8 cellular contexts compared by ENCODE assay signal in genomic region chr3:21894459-21895083, GRCh38.
DNase-seq lines count a peak whose midpoint lies in the region; ATAC-seq, FAIRE-seq and TF ChIP-seq lines count a peak whose summit lies in the region.

No MANE protein-coding gene starts in this region.

- TF ChIP-seq CTCF in GM06990 (IDR thresholded peaks at IDR 0.05; ENCODE audit: insufficient read depth, low read length, poor library complexity, severe bottlenecking) (peak; percentile 29), endothelial cell of umbilical vein (IDR thresholded peaks at IDR 0.05; ENCODE audit: extremely low read depth in 1 of 2, insufficient read depth in 1 of 2, low read depth in 1 of 2, low read length in 2 of 2) (peak in 1 of 2 donors; percentile 10), osteoblast (IDR thresholded peaks at IDR 0.05; ENCODE audit: extremely low read depth, low read depth, low read length) (peak; percentile 45)

- no TSS peak for BruUV-seq in endothelial cell of umbilical vein (replicated peaks; lab: Mats Ljungman, UMichigan)

- no peaks in the 10 kb centered on the region for H3K9me3 Mint-ChIP-seq in stimulated activated naive B cell treated with anti-CD40 and anti-IgM and Interleukin-4, amounts not matched to agents 10 μg/mL and 1 μg/mL and 100 μg/mL, for 72 hours

- no peaks in the 10 kb centered on the region for H3K4me1 Mint-ChIP-seq in stimulated activated naive B cell treated with anti-CD40 and anti-IgM and Interleukin-4, amounts not matched to agents 10 μg/mL and 1 μg/mL and 100 μg/mL, for 72 hours

- dilution Hi-C loops in endothelial cell of umbilical vein (cut with MboI; ENCODE audit: extremely low pct_ligation_motif_present, low sequenced_read_pairs): no loop called here

- no peak for ATAC-seq in stimulated activated naive B cell treated with anti-CD40 and anti-IgM and Interleukin-4, amounts not matched to agents 10 μg/mL and 1 μg/mL and 100 μg/mL, for 72 hours (replicated peaks)
- ATAC-seq in GM18873 (IDR thresholded peaks at IDR 0.05; ENCODE audit: low FRiP score, unreplicated experiment): no peak

- H3K27ac ChIP-seq in endothelial cell of umbilical vein (ENCODE audit: insufficient read depth, low read depth, low read length) (no peak overlapping the region), osteoblast (ENCODE audit: low read depth, low read length) (no peak overlapping the region)

- no peak overlapping the region for H3K27ac Mint-ChIP-seq in stimulated activated naive B cell treated with anti-CD40 and anti-IgM and Interleukin-4, amounts not matched to agents 10 μg/mL and 1 μg/mL and 100 μg/mL, for 72 hours

- DNase-seq in GM06990 (ENCODE audit: extremely low read depth, insufficient read length) (no peak), NT2/D1 (ENCODE audit: low read depth, low spot score) (peak; percentile 3), endothelial cell of umbilical vein (ENCODE audit: low read depth, low spot score) (peak; percentile 17), osteoblast (ENCODE audit: insufficient read length, low spot score, missing footprints) (peak; percentile 49), NOMO-1 treated with DMSO at 0.1 percent for 48 hours (lab: John Stamatoyannopoulos, UW; ENCODE audit: unreplicated experiment) (no peak)
- no peak for DNase-seq in effector CD8-positive, alpha-beta T cell (lab: John Stamatoyannopoulos, UW)
- no peak for DNase-seq in stimulated activated naive B cell treated with anti-CD40 and anti-IgM and Interleukin-4, amounts not matched to agents 10 μg/mL and 1 μg/mL and 100 μg/mL, for 72 hours

- H2AFZ ChIP-seq in endothelial cell of umbilical vein (ENCODE audit: low read depth, low read length): no peak overlapping the region
- no peak overlapping the region for H2AFZ ChIP-seq in osteoblast (ENCODE audit: low read length)

- H3K4me1 ChIP-seq in NT2/D1 (ENCODE audit: insufficient read depth, insufficient read length) (no peaks in the 10 kb centered on the region), endothelial cell of umbilical vein (ENCODE audit: control insufficient read depth, extremely low read depth, insufficient read depth, low read length) (no peaks in the 10 kb centered on the region), osteoblast (ENCODE audit: insufficient read depth, low read length) (no peaks in the 10 kb centered on the region)

- H3K4me2 ChIP-seq in endothelial cell of umbilical vein (ENCODE audit: insufficient read depth, low read length) (no peak overlapping the region), osteoblast (ENCODE audit: insufficient read depth, low read length) (no peak overlapping the region)

- intact Hi-C loops in endothelial cell of umbilical vein (cut with micrococcal nuclease): loop anchor here (1.0 to 5.0 kb wide), 5 partner anchors 142 to 1669 kb away; no protein-coding TSS in a partner anchor

- no peak for FAIRE-seq in endothelial cell of umbilical vein (lab: Jason Lieb, UNC)

- CTCF ChIA-PET in endothelial cell of umbilical vein (lab: Charles Lee): interaction anchor here (0.7 to 4.2 kb wide), 16 partner anchors 16 to 1704 kb away, joined by 3 to 30 read pairs (median 4); no protein-coding TSS in a partner anchor

- H3K36me3 ChIP-seq in GM06990 (ENCODE audit: control insufficient read depth, insufficient read depth, low read length) (no peaks in the 10 kb centered on the region), NT2/D1 (ENCODE audit: insufficient read depth, insufficient read length, low read length) (no peaks in the 10 kb centered on the region), endothelial cell of umbilical vein (ENCODE audit: control insufficient read depth in 2 of 2, extremely low read depth in 1 of 2, insufficient read depth in 2 of 2, low read length in 2 of 2) (no peaks in the 10 kb centered on the region), osteoblast (ENCODE audit: insufficient read depth, low read length) (no peaks in the 10 kb centered on the region)

- H3K9me1 ChIP-seq in endothelial cell of umbilical vein (replicated peaks; ENCODE audit: control insufficient read depth, extremely low read depth, insufficient read depth, low read length): no peaks in the 10 kb centered on the region

- H3K9me3 ChIP-seq in NT2/D1 (ENCODE audit: insufficient read depth, low read length) (no peaks in the 10 kb centered on the region), endothelial cell of umbilical vein (replicated peaks; ENCODE audit: control insufficient read depth, insufficient read depth, low read length) (no peaks in the 10 kb centered on the region), osteoblast (ENCODE audit: low read depth, low read length) (no peaks in the 10 kb centered on the region)

- H3K9ac ChIP-seq in NT2/D1 (ENCODE audit: insufficient read length, low read depth) (no peak overlapping the region), endothelial cell of umbilical vein (replicated peaks; ENCODE audit: extremely low read depth, insufficient read depth, low read length) (no peak overlapping the region)

- H3K27me3 Mint-ChIP-seq in stimulated activated naive B cell treated with anti-CD40 and anti-IgM and Interleukin-4, amounts not matched to agents 10 μg/mL and 1 μg/mL and 100 μg/mL, for 72 hours: no peaks in the 10 kb centered on the region

- no peak for TF ChIP-seq POLR2A in endothelial cell of umbilical vein (IDR thresholded peaks at IDR 0.05; ENCODE audit: low read depth, low read length)

- H3K79me2 ChIP-seq in endothelial cell of umbilical vein (ENCODE audit: control insufficient read depth, insufficient read depth, low read length) (no peaks in the 10 kb centered on the region), osteoblast (ENCODE audit: insufficient read depth, low read length) (no peaks in the 10 kb centered on the region)

- no peak overlapping the region for H3K4me3 Mint-ChIP-seq in stimulated activated naive B cell treated with anti-CD40 and anti-IgM and Interleukin-4, amounts not matched to agents 10 μg/mL and 1 μg/mL and 100 μg/mL, for 72 hours

- no peaks in the 10 kb centered on the region for H3K36me3 Mint-ChIP-seq in stimulated activated naive B cell treated with anti-CD40 and anti-IgM and Interleukin-4, amounts not matched to agents 10 μg/mL and 1 μg/mL and 100 μg/mL, for 72 hours

- H3K27me3 ChIP-seq in GM06990 (replicated peaks; ENCODE audit: control insufficient read depth, insufficient read depth, low read length) (no peaks in the 10 kb centered on the region), NT2/D1 (ENCODE audit: insufficient read depth, insufficient read length) (no peaks in the 10 kb centered on the region), endothelial cell of umbilical vein (ENCODE audit: control insufficient read depth in 2 of 2, insufficient read depth in 2 of 2, low read length in 2 of 2) (no peaks in the 10 kb centered on the region), osteoblast (ENCODE audit: insufficient read depth, low read length) (no peaks in the 10 kb centered on the region)

- H4K20me1 ChIP-seq in endothelial cell of umbilical vein (replicated peaks; ENCODE audit: control insufficient read depth, extremely low read depth, insufficient read depth, low read length) (no peaks in the 10 kb centered on the region), osteoblast (ENCODE audit: insufficient read depth, low read length) (no peaks in the 10 kb centered on the region)

- POLR2A ChIA-PET in endothelial cell of umbilical vein (lab: Charles Lee): no interaction called here

- H3K4me3 ChIP-seq in GM06990 (replicated peaks; ENCODE audit: low read depth, low read length): no peak overlapping the region
- no peak overlapping the region for H3K4me3 ChIP-seq in NT2/D1 (ENCODE audit: insufficient read length, low read depth)
- no peak overlapping the region for H3K4me3 ChIP-seq in endothelial cell of umbilical vein (replicated peaks in 1 of 3; ENCODE audit: insufficient read depth in 1 of 3, low read depth in 1 of 3, low read length in 3 of 3)
- H3K4me3 ChIP-seq in osteoblast (ENCODE audit: insufficient read depth, low read length): no peak overlapping the region

TF ChIP-seq in endothelial cell of umbilical vein, 7 proteins besides CTCF, POLR2A, EP300 and RAD21:
- TF ChIP-seq POLR2AphosphoS5 (IDR thresholded peaks at IDR 0.05; ENCODE audit: insufficient read depth, low read depth, low read length): no peak
- TF ChIP-seq JUN (IDR thresholded peaks at IDR 0.05; ENCODE audit: borderline replicate concordance, insufficient read depth, insufficient read length, low read depth): no peak
- no peak for TF ChIP-seq MYC (IDR thresholded peaks at IDR 0.05; ENCODE audit: low read depth, low read length)
- no peak for TF ChIP-seq MAX (IDR thresholded peaks at IDR 0.05; ENCODE audit: insufficient read depth, insufficient read length)
- no peak for TF ChIP-seq GATA2 (IDR thresholded peaks at IDR 0.05; ENCODE audit: insufficient read depth, insufficient read length, low read depth, low read length)
- TF ChIP-seq EZH2 (IDR thresholded peaks at IDR 0.05; ENCODE audit: borderline replicate concordance, low read depth, low read length, severe bottlenecking): no peak
- no peak for TF ChIP-seq FOS (IDR thresholded peaks at IDR 0.05; ENCODE audit: borderline replicate concordance, insufficient read depth, low read length)

Comparison
In these comparisons a context has a peak if more than half of its experiments do, and no peak if none do; other contexts are left out.
1. DNase-seq: peak in NT2/D1 (single experiment), endothelial cell of umbilical vein (single experiment) and osteoblast (single experiment); none in GM06990 (single experiment), effector CD8-positive, alpha-beta T cell (single experiment), NOMO-1 treated with DMSO at 0.1 percent for 48 hours (single experiment) and stimulated activated naive B cell treated with anti-CD40 and anti-IgM and Interleukin-4, amounts not matched to agents 10 μg/mL and 1 μg/mL and 100 μg/mL, for 72 hours (single experiment).